16 cellular contexts compared by ENCODE assay signal in the genomic region with DNA sequence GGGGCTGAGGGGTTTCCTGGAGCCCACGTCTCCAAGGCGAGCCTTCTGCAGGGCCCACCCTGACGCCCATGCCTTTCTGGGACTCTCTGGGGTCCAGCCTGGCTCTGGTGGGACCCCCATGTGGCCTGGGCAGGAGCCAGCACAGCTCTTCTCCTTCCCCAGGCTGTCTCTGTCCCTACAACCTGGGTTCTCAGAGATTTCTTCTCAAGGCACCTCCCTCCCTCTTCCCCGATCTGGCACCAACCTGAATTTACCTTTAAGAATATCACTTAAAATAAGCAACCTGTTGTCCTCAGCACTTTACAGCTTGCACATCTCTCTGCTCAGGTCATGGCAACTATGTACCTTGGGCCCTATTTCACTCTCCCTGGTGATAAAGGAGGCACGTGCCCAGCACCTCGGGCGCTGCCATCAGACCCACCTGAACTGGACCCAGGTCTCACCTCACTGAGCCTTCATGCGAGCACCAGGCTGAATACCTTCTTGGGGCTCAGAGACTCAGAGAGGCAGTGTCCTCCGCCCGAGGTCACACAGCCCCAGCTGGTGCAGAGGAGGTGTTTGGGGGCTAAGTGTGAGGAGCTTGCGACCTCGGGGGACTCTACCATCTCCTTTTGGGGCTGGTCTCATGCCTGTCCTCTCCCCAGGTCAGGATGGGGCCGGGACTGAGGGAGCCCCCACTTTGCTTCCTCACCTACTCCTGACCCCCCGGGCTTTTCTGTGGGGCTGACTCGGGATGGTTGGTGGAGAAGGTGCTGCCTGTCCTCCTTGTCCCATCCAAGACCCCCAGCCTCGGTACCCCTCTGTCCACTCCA.
DNase-seq lines count a peak whose midpoint lies in the region; ATAC-seq and TF ChIP-seq lines count a peak whose summit lies in the region.
"Had no signal": no experiment of that assay in that cellular context is flagged by ENCODE, and none has a peak within 500 bp of the region (broad histone marks: within the 10 kb centered on the region; RNA-seq: fewer than 3 reads in every experiment).

No MANE protein-coding gene starts in this region.

- no peaks in the 10 kb centered on the region for H3K36me3 Mint-ChIP-seq in nephron (ENCODE audit: low read depth)
- H3K36me3 Mint-ChIP-seq: activated naive CD4-positive, alpha-beta T cell treated with anti-CD3 and anti-CD28 coated beads, Interleukin-2, amount 10 ng/mL, durations not matched to agents 7 days and 5 days; T-cell had no signal

- H3K27me3 ChIP-seq in heart right ventricle (no peaks in the 10 kb centered on the region), tibial artery (no peaks in the 10 kb centered on the region)
- H3K27me3 ChIP-seq: testis had no signal

- WGBS in heart right ventricle, 2 donors, result 91 to 94% methylated on average over 16 of the region's 16 CpGs

- DNase-seq in heart right ventricle (no peak), tibial artery (no peak), NCI-H2081 (lab: John Stamatoyannopoulos, UW) (no peak), NCI-H1092 treated with DMSO at 0.1 percent for 48 hours (lab: John Stamatoyannopoulos, UW) (no peak)
- DNase-seq: activated naive CD4-positive, alpha-beta T cell treated with anti-CD3 and anti-CD28 coated beads, Interleukin-2, amount 10 ng/mL, durations not matched to agents 7 days and 5 days; central memory CD4-positive, alpha-beta T cell; DMS79 treated with DMSO at 0.1 percent for 48 hours; NCI-H1436 treated with DMSO at 0.1 percent for 48 hours; occipital lobe; stimulated activated CD4-positive, alpha-beta T cell treated with anti-CD3 and anti-CD28 coated beads, Interleukin-12 subunit alpha, Interleukin-12 subunit beta, amount 100 ng/mL, for 4 hours; T-cell; testis had no signal

- peaks cover 3 to 27% (median 16%) of the 10 kb centered on the region in 9 donors for H3K4me1 ChIP-seq in heart right ventricle
- H3K4me1 ChIP-seq in tibial artery, result peaks cover 4 to 24% (median 15%) of the 10 kb centered on the region in 4 donors

- H3K4me1 Mint-ChIP-seq in nephron, result peaks cover 48% of the 10 kb centered on the region

- no peaks in the 10 kb centered on the region for H3K9me3 Mint-ChIP-seq in nephron
- H3K9me3 Mint-ChIP-seq: activated naive CD4-positive, alpha-beta T cell treated with anti-CD3 and anti-CD28 coated beads, Interleukin-2, amount 10 ng/mL, durations not matched to agents 7 days and 5 days; T-cell had no signal

- ATAC-seq in heart right ventricle (no peak), HG03175 (IDR thresholded peaks at IDR 0.05; ENCODE audit: unreplicated experiment) (no peak)

- H3K36me3 ChIP-seq in heart right ventricle (no peaks in the 10 kb centered on the region), tibial artery (no peaks in the 10 kb centered on the region)

- H3K9me3 ChIP-seq in heart right ventricle, result no peaks in the 10 kb centered on the region
- H3K9me3 ChIP-seq in tibial artery, result no peaks in the 10 kb centered on the region
- H3K9me3 ChIP-seq: testis had no signal

- intact Hi-C loops in heart right ventricle (cut with DNase I), result loop anchor here in 1 of 10 donors (10.0 kb wide), 1 partner anchor 212 kb away; no protein-coding TSS in a partner anchor
- intact Hi-C loops in tibial artery (cut with DNase I; ENCODE audit: low total_unique reads), result no loop called here

- peak overlapping the region in 1 of 3 experiments; percentile 41 for H3K4me3 Mint-ChIP-seq in nephron
- H3K4me3 Mint-ChIP-seq: activated naive CD4-positive, alpha-beta T cell treated with anti-CD3 and anti-CD28 coated beads, Interleukin-2, amount 10 ng/mL, durations not matched to agents 7 days and 5 days; T-cell had no signal

- peak overlapping the region; percentile 91 to 98 (median 96) for H3K27ac Mint-ChIP-seq in nephron
- H3K27ac Mint-ChIP-seq: activated naive CD4-positive, alpha-beta T cell treated with anti-CD3 and anti-CD28 coated beads, Interleukin-2, amount 10 ng/mL, durations not matched to agents 7 days and 5 days had no signal

- H3K4me3 ChIP-seq in heart right ventricle (peak overlapping the region in 1 of 10 donors; percentile 37), tibial artery (no peak overlapping the region)
- H3K4me3 ChIP-seq: testis had no signal

- H3K27ac ChIP-seq in angular gyrus (ENCODE audit: low read depth, low read length) (peak overlapping the region; percentile 97), heart right ventricle (peak overlapping the region in 8 of 10 donors; percentile 28 to 83 (median 72)), tibial artery (peak overlapping the region; percentile 60 to 73)
- H3K27ac ChIP-seq: KMS-11 had no signal

- peaks cover 7% of the 10 kb centered on the region for H3K27me3 Mint-ChIP-seq in nephron (ENCODE audit: low read depth)
- H3K27me3 Mint-ChIP-seq: T-cell had no signal

- TF ChIP-seq CTCF in heart right ventricle (IDR thresholded peaks at IDR 0.05), result no peak
- no peak for TF ChIP-seq CTCF in nephron (IDR thresholded peaks at IDR 0.05; ENCODE audit: unreplicated experiment in 3 of 3)
- TF ChIP-seq CTCF in tibial artery (IDR thresholded peaks at IDR 0.05), result no peak
